In genomic region chr13:75703768-75704167, GRCh38 we compare ENCODE assay signal across 18 cellular contexts.
"Had no signal": no experiment of that assay in that cellular context is flagged by ENCODE, and none has a peak within 500 bp of the region (broad histone marks: within the 10 kb centered on the region; RNA-seq: fewer than 3 reads in every experiment).

No MANE protein-coding gene starts in this region.

- H3K27ac ChIP-seq: breast epithelium had no signal

- H3K4me3 Mint-ChIP-seq: activated naive CD8-positive, alpha-beta T cell treated with anti-CD3 and anti-CD28 coated beads, Interleukin-2, amount 10 ng/mL, durations not matched to agents 7 days and 5 days; activated T-helper 1 cell treated with anti-CD3 and anti-CD28 coated beads, Interleukin-12 subunit alpha, Interleukin-12 subunit beta, Interleukin-2, Interleukin-4 antibody, amounts not matched to agents 30 ng/mL and 10 ng/mL and 1 ng/mL, durations not matched to agents 14 hours and 24 hours and 36 hours; dendritic cell treated with granulocyte-macrophage colony-stimulating factor and Interleukin-4, amounts not matched to agents 40 ng/mL and 50 ng/mL, for 4 days; natural killer cell; T-cell had no signal

- H3K27me3 ChIP-seq: breast epithelium, neutrophil, transverse colon had no signal

- H3K36me3 Mint-ChIP-seq: natural killer cell had no signal

- H3K27ac Mint-ChIP-seq: activated naive CD8-positive, alpha-beta T cell treated with anti-CD3 and anti-CD28 coated beads, Interleukin-2, amount 10 ng/mL, durations not matched to agents 7 days and 5 days; activated T-helper 1 cell treated with anti-CD3 and anti-CD28 coated beads, Interleukin-12 subunit alpha, Interleukin-12 subunit beta, Interleukin-2, Interleukin-4 antibody, amounts not matched to agents 30 ng/mL and 10 ng/mL and 1 ng/mL, durations not matched to agents 14 hours and 24 hours and 36 hours; dendritic cell treated with granulocyte-macrophage colony-stimulating factor and Interleukin-4, amounts not matched to agents 40 ng/mL and 50 ng/mL, for 4 days; natural killer cell; T-cell had no signal

- H3K27me3 Mint-ChIP-seq: activated naive CD8-positive, alpha-beta T cell treated with anti-CD3 and anti-CD28 coated beads, Interleukin-2, amount 10 ng/mL, durations not matched to agents 7 days and 5 days; dendritic cell treated with granulocyte-macrophage colony-stimulating factor and Interleukin-4, amounts not matched to agents 40 ng/mL and 50 ng/mL, for 4 days; T-cell had no signal

- H3K9me3 ChIP-seq: breast epithelium, neutrophil, transverse colon had no signal

- H3K9me3 Mint-ChIP-seq: activated naive CD8-positive, alpha-beta T cell treated with anti-CD3 and anti-CD28 coated beads, Interleukin-2, amount 10 ng/mL, durations not matched to agents 7 days and 5 days had no signal

- H3K36me3 ChIP-seq: breast epithelium, neutrophil, transverse colon had no signal

- DNase-seq: activated CD4-positive, CD25-positive, alpha-beta regulatory T cell treated with anti-CD3 and anti-CD28 coated beads, Interleukin-2, amount 50 U/mL, for 72 hours; activated naive CD4-positive, alpha-beta T cell; activated naive CD8-positive, alpha-beta T cell treated with anti-CD3 and anti-CD28 coated beads, Interleukin-2, amount 10 ng/mL, durations not matched to agents 7 days and 5 days; anterior cingulate cortex; cerebellar nuclear complex; effector memory CD4-positive, alpha-beta T cell; natural killer cell; posterior cingulate gyrus; stimulated activated naive CD8-positive, alpha-beta T cell treated with anti-CD3 and anti-CD28 coated beads, Interleukin-15, Interleukin-2, amounts not matched to agents 100 U/mL and 50 U/mL, for 24 hours; T-cell; T-helper 9 cell; transverse colon had no signal

- ATAC-seq: left lobe of liver; natural killer cell; stimulated activated naive CD8-positive, alpha-beta T cell treated with anti-CD3 and anti-CD28 coated beads, Interleukin-15, Interleukin-2, amounts not matched to agents 100 U/mL and 50 U/mL, for 24 hours; T-cell had no signal

- H3K4me1 ChIP-seq: breast epithelium had no signal

- H3K4me3 ChIP-seq: breast epithelium, skin epidermis, transverse colon had no signal
